28 cellular contexts compared by ENCODE assay signal in the genomic region with DNA sequence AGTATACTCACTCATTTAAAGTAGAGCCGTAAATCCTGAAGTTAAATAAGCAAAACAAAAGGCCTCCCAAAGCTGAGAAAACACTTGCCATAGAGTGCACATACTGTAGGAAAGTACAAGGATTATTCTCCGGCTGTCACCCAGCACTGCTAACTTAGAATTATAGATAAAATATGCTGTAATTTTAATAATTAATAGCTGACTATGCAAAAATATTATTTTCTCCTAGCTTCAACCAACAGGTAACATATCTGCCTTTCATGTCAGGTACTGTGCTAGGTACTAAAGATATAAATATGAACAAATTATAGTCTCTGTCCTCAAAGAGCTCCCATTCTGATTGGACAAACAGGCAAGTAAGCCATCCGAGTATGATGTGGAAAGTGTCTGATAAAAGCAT.
"Had no signal": no experiment of that assay in that cellular context is flagged by ENCODE, and none has a peak within 500 bp of the region (broad histone marks: within the 10 kb centered on the region; RNA-seq: fewer than 3 reads in every experiment).

No MANE protein-coding gene starts in this region.

- H3K4me1 ChIP-seq: neural progenitor cell, parathyroid adenoma, spleen, suprapubic skin, testis, tibial artery, transverse colon, upper lobe of right lung, uterus had no signal

- H3K79me2 ChIP-seq: parathyroid adenoma had no signal

- H3K9me3 ChIP-seq: ovary, psoas muscle, spleen, suprapubic skin, testis, tibial artery, transverse colon, upper lobe of right lung, uterus had no signal

- H3K27me3 ChIP-seq: neural progenitor cell, ovary, spleen, suprapubic skin, testis, tibial artery, transverse colon, upper lobe of right lung, uterus had no signal

- H3K27ac ChIP-seq: neural progenitor cell, ovary, parathyroid adenoma, psoas muscle, skin epidermis, spleen, suprapubic skin, testis, tibial artery, transverse colon, upper lobe of right lung, uterus had no signal

- H3K9ac ChIP-seq: neural progenitor cell, parathyroid adenoma had no signal

- H3K4me3 ChIP-seq: neural progenitor cell, ovary, psoas muscle, skin epidermis, smooth muscle cell, spleen, suprapubic skin, testis, tibial artery, transverse colon, upper lobe of right lung, uterus had no signal

- DNase-seq: natural killer cell; occipital lobe; ovary; posterior cingulate gyrus; psoas muscle; right cardiac atrium; spleen; stimulated activated CD4-positive, alpha-beta T cell treated with anti-CD3 and anti-CD28 coated beads, Interleukin-12 subunit alpha, Interleukin-12 subunit beta, amount 100 ng/mL, for 4 hours; stimulated activated CD4-positive, alpha-beta T cell treated with anti-CD3 and anti-CD28 coated beads, Interleukin-1b, Interleukin-23, amount 100 ng/mL, for 48 hours; stimulated activated CD4-positive, alpha-beta T cell treated with anti-CD3 and anti-CD28 coated beads, Interleukin-4, amount 100 ng/mL, for 1 hour; stimulated activated CD4-positive, alpha-beta T cell treated with anti-CD3 and anti-CD28 coated beads, Interleukin-4, amount 100 ng/mL, for 4 hours; stimulated activated CD8-positive, alpha-beta memory T cell treated with anti-CD3 and anti-CD28 coated beads, Interleukin-4, amount 100 ng/mL, for 48 hours; stimulated activated naive CD4-positive, alpha-beta T cell; stimulated activated naive CD8-positive, alpha-beta T cell treated with anti-CD3 and anti-CD28 coated beads, Interleukin-15, amount 100 ng/mL, for 72 hours; stimulated activated naive CD8-positive, alpha-beta T cell treated with anti-CD3 and anti-CD28 coated beads, Interleukin-15, Interleukin-2, amounts not matched to agents 100 U/mL and 50 U/mL, for 24 hours; substantia nigra; testis; tibial artery; transverse colon; upper lobe of right lung; uterus had no signal

- H2AFZ ChIP-seq: neural progenitor cell, parathyroid adenoma had no signal

- ATAC-seq: natural killer cell; psoas muscle; right cardiac atrium; sciatic nerve; stimulated activated memory B cell treated with anti-CD40 and anti-IgM and Interleukin-4, amounts not matched to agents 10 μg/mL and 1 μg/mL and 100 μg/mL, for 72 hours; stimulated activated naive CD8-positive, alpha-beta T cell treated with anti-CD3 and anti-CD28 coated beads, Interleukin-15, amount 100 ng/mL, for 72 hours; stimulated activated naive CD8-positive, alpha-beta T cell treated with anti-CD3 and anti-CD28 coated beads, Interleukin-15, Interleukin-2, amounts not matched to agents 100 U/mL and 50 U/mL, for 24 hours; upper lobe of right lung had no signal

- H3K36me3 ChIP-seq: neural progenitor cell, ovary, spleen, suprapubic skin, tibial artery, transverse colon, upper lobe of right lung, uterus had no signal

- H3K4me2 ChIP-seq: neural progenitor cell, smooth muscle cell had no signal
